In the genomic region with DNA sequence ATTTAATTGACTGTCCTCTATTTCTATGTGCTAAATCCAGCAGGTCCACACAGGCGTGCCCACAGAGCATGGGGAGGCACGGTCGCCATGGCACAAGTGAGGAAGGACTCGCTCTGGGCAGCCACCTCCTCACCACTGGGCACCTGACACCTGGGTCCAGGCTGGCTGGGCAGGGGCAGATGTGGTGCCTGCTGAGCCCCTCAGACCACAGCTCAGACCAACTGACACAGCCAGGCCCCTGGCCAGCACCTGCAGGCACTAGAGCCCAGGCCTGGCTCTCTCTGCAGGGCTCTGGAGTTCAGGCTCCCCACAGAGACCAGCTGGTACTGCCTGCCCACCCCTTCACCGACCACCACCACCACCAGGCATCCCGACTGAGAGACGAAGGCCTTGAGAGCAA, we compare ENCODE assay signal across 27 cellular contexts. TPM values are rescaled to one million over a fixed set of nuclear protein-coding genes. Genes with fewer than 3 reads are reported as not detected.
"Had no signal": no experiment of that assay in that cellular context is flagged by ENCODE, and none has a peak within 500 bp of the region (broad histone marks: within the 10 kb centered on the region; RNA-seq: fewer than 3 reads in every experiment).

No MANE protein-coding gene starts in this region.

- H3K36me3 Mint-ChIP-seq: activated naive CD8-positive, alpha-beta T cell treated with anti-CD3 and anti-CD28 coated beads, Interleukin-2, amount 10 ng/mL, durations not matched to agents 7 days and 5 days had no signal

- H3K9me3 ChIP-seq: breast epithelium, esophagus squamous epithelium, gastrocnemius medialis, mucosa of descending colon, SK-N-SH, testis, upper lobe of left lung had no signal

- H3K27ac Mint-ChIP-seq: activated naive CD4-positive, alpha-beta T cell treated with anti-CD3 and anti-CD28 coated beads for 36 hours; activated naive CD8-positive, alpha-beta T cell treated with anti-CD3 and anti-CD28 coated beads, Interleukin-2, amount 10 ng/mL, durations not matched to agents 7 days and 5 days; endodermal cell; memory B cell; T-helper 2 cell treated with Interferon-gamma antibody and Interleukin-4, amounts not matched to agents 5 μg/mL and 100 μg/mL, for 36 hours had no signal

- DNase-seq: activated CD4-positive, alpha-beta T cell treated with anti-CD3 and anti-CD28 coated beads, Interleukin-2, amount 50 U/mL, for 1 hour; activated CD8-positive, alpha-beta memory T cell treated with anti-CD3 and anti-CD28 coated beads, Interleukin-2, amount 50 U/mL, for 48 hours; activated effector memory CD4-positive, alpha-beta T cell treated with Interleukin-2 at 50 U/mL for 16 hours; activated naive CD4-positive, alpha-beta T cell treated with anti-CD3 and anti-CD28 coated beads for 36 hours; activated naive CD8-positive, alpha-beta T cell treated with anti-CD3 and anti-CD28 coated beads, Interleukin-2, amount 10 ng/mL, durations not matched to agents 7 days and 5 days; activated T-cell treated with anti-CD3 and anti-CD28 coated beads, Interleukin-2, amount 50 U/mL, for 4 hours; amniotic stem cell; endodermal cell; esophagus squamous epithelium; gastrocnemius medialis; head of caudate nucleus; SK-N-SH; stimulated activated CD4-positive, alpha-beta T cell treated with anti-CD3 and anti-CD28 coated beads, Interleukin-4, amount 100 ng/mL, for 1 hour; stimulated activated naive CD4-positive, alpha-beta T cell; testis had no signal

- H3K27ac ChIP-seq: breast epithelium, coronary artery, esophagus squamous epithelium, gastrocnemius medialis, testis, upper lobe of left lung, VCaP had no signal

- H3K4me3 Mint-ChIP-seq: activated naive CD4-positive, alpha-beta T cell treated with anti-CD3 and anti-CD28 coated beads for 36 hours; activated naive CD8-positive, alpha-beta T cell treated with anti-CD3 and anti-CD28 coated beads, Interleukin-2, amount 10 ng/mL, durations not matched to agents 7 days and 5 days; activated T-cell treated with anti-CD3 and anti-CD28 coated beads, Interleukin-2, amount 50 U/mL, for 4 hours; endodermal cell; memory B cell; T-helper 2 cell treated with Interferon-gamma antibody and Interleukin-4, amounts not matched to agents 5 μg/mL and 100 μg/mL, for 36 hours had no signal

- H3K36me3 ChIP-seq: breast epithelium, esophagus squamous epithelium, gastrocnemius medialis, upper lobe of left lung had no signal

- H3K9me3 Mint-ChIP-seq: activated T-cell treated with anti-CD3 and anti-CD28 coated beads, Interleukin-2, amount 50 U/mL, for 4 hours; T-helper 2 cell treated with Interferon-gamma antibody and Interleukin-4, amounts not matched to agents 5 μg/mL and 100 μg/mL, for 36 hours had no signal

- H3K4me3 ChIP-seq: breast epithelium, coronary artery, esophagus squamous epithelium, gastrocnemius medialis, mucosa of descending colon, testis, upper lobe of left lung had no signal

- H3K9ac ChIP-seq: SK-N-SH had no signal

- H3K27me3 ChIP-seq: breast epithelium, esophagus squamous epithelium, gastrocnemius medialis, testis, upper lobe of left lung had no signal

- H3K4me1 ChIP-seq: breast epithelium, gastrocnemius medialis, testis had no signal

RNA-seq across cellular contexts. Expression of a gene that starts 27.9 kb away (rescaled TPM):
- total RNA-seq: activated CD8-positive, alpha-beta memory T cell treated with anti-CD3 and anti-CD28 coated beads for 36 hours; activated naive CD4-positive, alpha-beta T cell treated with anti-CD3 and anti-CD28 coated beads for 36 hours; activated naive CD8-positive, alpha-beta T cell treated with anti-CD3 and anti-CD28 coated beads, Interleukin-2, amount 10 ng/mL, durations not matched to agents 7 days and 5 days; activated T-cell treated with anti-CD3 and anti-CD28 coated beads, Interleukin-2, amount 50 U/mL, for 4 hours; breast epithelium; endodermal cell; esophagus squamous epithelium; gastrocnemius medialis; mucosa of descending colon; omental fat pad; renal cortical epithelial cell; testis; upper lobe of left lung had no signal
- polyA plus RNA-seq: keratinocyte, neural cell, SK-N-SH had no signal
